8 cellular contexts compared by ENCODE assay signal in the genomic region with DNA sequence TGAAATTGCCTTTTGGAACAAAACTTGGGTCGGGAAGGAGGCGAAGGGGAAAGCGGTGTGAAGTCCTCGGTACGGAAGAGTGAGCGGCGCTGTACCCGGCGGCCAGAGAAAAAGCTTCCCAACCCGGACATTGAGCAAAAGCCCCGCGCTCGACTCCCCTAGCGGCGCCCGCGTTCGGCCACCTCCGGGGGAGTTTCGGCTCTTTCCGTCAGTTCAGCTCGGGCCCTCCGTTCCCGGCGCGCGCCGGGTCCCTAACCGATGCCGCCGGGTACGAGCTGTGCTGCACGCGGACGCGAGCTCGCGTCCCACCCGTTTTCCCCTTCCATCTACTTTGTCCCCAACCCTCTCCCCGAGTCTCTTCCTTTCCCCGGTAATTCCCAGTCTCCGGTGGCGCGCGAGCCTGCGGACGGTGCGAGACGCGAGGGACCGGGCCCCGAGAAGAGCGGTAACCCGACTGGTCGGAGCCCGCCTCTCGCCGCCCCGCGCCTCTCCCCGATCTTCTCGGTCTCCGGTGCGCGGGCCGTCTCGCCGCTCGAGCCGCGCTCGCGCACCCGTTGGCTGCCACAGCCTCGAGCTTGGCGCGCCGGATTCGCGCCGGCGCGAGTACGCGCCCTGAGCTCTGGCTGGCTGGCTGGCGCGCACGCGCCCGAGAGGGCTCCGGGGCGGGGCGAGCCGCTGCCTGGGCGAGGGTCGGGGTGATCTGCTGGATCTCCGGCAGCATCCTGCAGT. TPM values are rescaled to one million over a fixed set of nuclear protein-coding genes. Genes with fewer than 3 reads are reported as not detected.
DNase-seq lines count a peak whose midpoint lies in the region; ATAC-seq, FAIRE-seq and TF ChIP-seq lines count a peak whose summit lies in the region.

No MANE protein-coding gene starts in this region.

- no peak for FAIRE-seq in A549 (lab: Jason Lieb, UNC)

- TF ChIP-seq RAD21 in A549 (conservative IDR thresholded peaks at IDR 0.05 in 1 of 2, IDR thresholded peaks at IDR 0.05 in 1 of 2): no peak

- TF ChIP-seq CTCF in A549 (IDR thresholded peaks at IDR 0.05) (no peak), WERI-Rb-1 (IDR thresholded peaks at IDR 0.05; ENCODE audit: low read depth, low read length) (0 out of 2 replicates have a peak, but pooled peaks have one; percentile 17), breast epithelium (IDR thresholded peaks at IDR 0.05) (peak in 2 of 3 donors; percentile 35 to 41)

- ATAC-seq in A549 (peak; percentile 87 to 90), HG03103 (IDR thresholded peaks at IDR 0.05; ENCODE audit: low read depth, unreplicated experiment) (peak; percentile 62)

- H3K4me1 ChIP-seq in A549 (peaks cover 36% of the 10 kb centered on the region), breast epithelium (no peaks in the 10 kb centered on the region)

- intact Hi-C loops in breast epithelium (cut with DNase I; ENCODE audit: low total_unique reads): no loop called here

- H3K4me3 ChIP-seq in A549 (peak overlapping the region; percentile 86), WERI-Rb-1 (ENCODE audit: low read depth, low read length) (peak overlapping the region; percentile 85), breast epithelium (peak overlapping the region; percentile 84 to 90 (median 86))

- TF ChIP-seq POLR2A in A549 (IDR thresholded peaks at IDR 0.05; ENCODE audit: low read length): peak; percentile 65
- TF ChIP-seq POLR2A in GM18526 (IDR thresholded peaks at IDR 0.05; ENCODE audit: extremely low read depth, insufficient read length): peak; percentile 83
- no peak for TF ChIP-seq POLR2A in breast epithelium (IDR thresholded peaks at IDR 0.05)

- no peak for TF ChIP-seq EP300 in A549 (IDR thresholded peaks at IDR 0.05)

- peak overlapping the region; percentile 86 for H3K4me2 ChIP-seq in A549

- CTCF ChIA-PET in A549 (lab: Yijun Ruan, JAX): interaction anchor here (0.6 to 14.5 kb wide), 15 partner anchors 9 to 214 kb away, joined by 3 to 484 read pairs (median 4); a partner anchor contains a TSS

- POLR2A ChIA-PET in A549 (lab: Yijun Ruan, JAX): interaction anchor here (0.5 to 2.0 kb wide), 36 partner anchors 9 to 409 kb away, joined by 3 to 30 read pairs (median 4); a partner anchor contains a TSS

- DNase-seq in A549 (ENCODE audit: low read depth in 1 of 2, low spot score in 1 of 2): peak; percentile 95 to 97
- peak; percentile 94 for DNase-seq in NCI-H2171 treated with DMSO at 0.1 percent for 48 hours (lab: John Stamatoyannopoulos, UW)
- DNase-seq in WERI-Rb-1: peak; percentile 93
- peak; percentile 68 to 79 for DNase-seq in breast epithelium (ENCODE audit: low spot score in 2 of 2)
- DNase-seq in inferior parietal cortex (ENCODE audit: extremely low spot score): peak; percentile 84
- DNase-seq in smooth muscle cell of the brain vasculature (ENCODE audit: low read depth, low spot score): peak; percentile 89

- peaks cover 5% of the 10 kb centered on the region for H3K36me3 ChIP-seq in WERI-Rb-1
- no peaks in the 10 kb centered on the region for H3K36me3 ChIP-seq in breast epithelium

- no peaks in the 10 kb centered on the region for H3K27me3 ChIP-seq in WERI-Rb-1 (ENCODE audit: insufficient read depth, low read depth, severe bottlenecking)
- no peaks in the 10 kb centered on the region for H3K27me3 ChIP-seq in breast epithelium

- WGBS in A549 (ENCODE audit: missing lambda C conversion rate): under 1% methylated on average over 69 of the region's 97 CpGs

- H3K27ac ChIP-seq in A549: peak overlapping the region; percentile 95 to 96
- peak overlapping the region; percentile 96 for H3K27ac ChIP-seq in WERI-Rb-1
- peak overlapping the region; percentile 91 to 93 for H3K27ac ChIP-seq in breast epithelium

- H3K9me3 ChIP-seq in A549: no peaks in the 10 kb centered on the region
- H3K9me3 ChIP-seq in WERI-Rb-1 (ENCODE audit: severe bottlenecking): no peaks in the 10 kb centered on the region
- H3K9me3 ChIP-seq in breast epithelium: no peaks in the 10 kb centered on the region

TF ChIP-seq in A549, 52 proteins besides CTCF, POLR2A, EP300 and RAD21 (continues in another document):
- TF ChIP-seq ESRRA (IDR thresholded peaks at IDR 0.05; ENCODE audit: borderline replicate concordance, low read length) (no peak), FOSB (CRISPR knock-in tag; IDR thresholded peaks at IDR 0.05) (no peak), CHD2 (IDR thresholded peaks at IDR 0.05; ENCODE audit: low read length, partially characterized antibody) (no peak), TFCP2L1 (CRISPR knock-in tag; IDR thresholded peaks at IDR 0.05) (peak; percentile 79; the same call in 1 of the 2 replicates), MAFK (IDR thresholded peaks at IDR 0.05; ENCODE audit: partially characterized antibody) (no peak), BHLHE40 (IDR thresholded peaks at IDR 0.05; ENCODE audit: low read depth, low read length) (no peak), SMC3 (IDR thresholded peaks at IDR 0.05) (no peak), RFX5 (IDR thresholded peaks at IDR 0.05) (no peak), HDAC2 (IDR thresholded peaks at IDR 0.05) (no peak), SREBF2 (IDR thresholded peaks at IDR 0.05) (no peak), PHF8 (IDR thresholded peaks at IDR 0.05; ENCODE audit: borderline replicate concordance, low read depth) (peak; percentile 82), POLR2AphosphoS2 (conservative IDR thresholded peaks at IDR 0.05; ENCODE audit: low read length) (no peak)
- TF ChIP-seq, protein P1, sequence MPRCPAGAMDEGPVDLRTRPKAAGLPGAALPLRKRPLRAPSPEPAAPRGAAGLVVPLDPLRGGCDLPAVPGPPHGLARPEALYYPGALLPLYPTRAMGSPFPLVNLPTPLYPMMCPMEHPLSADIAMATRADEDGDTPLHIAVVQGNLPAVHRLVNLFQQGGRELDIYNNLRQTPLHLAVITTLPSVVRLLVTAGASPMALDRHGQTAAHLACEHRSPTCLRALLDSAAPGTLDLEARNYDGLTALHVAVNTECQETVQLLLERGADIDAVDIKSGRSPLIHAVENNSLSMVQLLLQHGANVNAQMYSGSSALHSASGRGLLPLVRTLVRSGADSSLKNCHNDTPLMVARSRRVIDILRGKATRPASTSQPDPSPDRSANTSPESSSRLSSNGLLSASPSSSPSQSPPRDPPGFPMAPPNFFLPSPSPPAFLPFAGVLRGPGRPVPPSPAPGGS (IDR thresholded peaks at IDR 0.05): peak; percentile 75; the same call in 1 of the 3 replicates
- TF ChIP-seq, protein P2, sequence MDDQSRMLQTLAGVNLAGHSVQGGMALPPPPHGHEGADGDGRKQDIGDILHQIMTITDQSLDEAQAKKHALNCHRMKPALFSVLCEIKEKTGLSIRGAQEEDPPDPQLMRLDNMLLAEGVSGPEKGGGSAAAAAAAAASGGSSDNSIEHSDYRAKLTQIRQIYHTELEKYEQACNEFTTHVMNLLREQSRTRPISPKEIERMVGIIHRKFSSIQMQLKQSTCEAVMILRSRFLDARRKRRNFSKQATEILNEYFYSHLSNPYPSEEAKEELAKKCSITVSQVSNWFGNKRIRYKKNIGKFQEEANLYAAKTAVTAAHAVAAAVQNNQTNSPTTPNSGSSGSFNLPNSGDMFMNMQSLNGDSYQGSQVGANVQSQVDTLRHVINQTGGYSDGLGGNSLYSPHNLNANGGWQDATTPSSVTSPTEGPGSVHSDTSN (IDR thresholded peaks at IDR 0.05): no peak
- TF ChIP-seq, protein P3, sequence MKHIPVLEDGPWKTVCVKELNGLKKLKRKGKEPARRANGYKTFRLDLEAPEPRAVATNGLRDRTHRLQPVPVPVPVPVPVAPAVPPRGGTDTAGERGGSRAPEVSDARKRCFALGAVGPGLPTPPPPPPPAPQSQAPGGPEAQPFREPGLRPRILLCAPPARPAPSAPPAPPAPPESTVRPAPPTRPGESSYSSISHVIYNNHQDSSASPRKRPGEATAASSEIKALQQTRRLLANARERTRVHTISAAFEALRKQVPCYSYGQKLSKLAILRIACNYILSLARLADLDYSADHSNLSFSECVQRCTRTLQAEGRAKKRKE (CRISPR knock-in tag; IDR thresholded peaks at IDR 0.05; ENCODE audit: low read depth): no peak

RNA-seq across cellular contexts. Expression of a gene that starts 0.4 kb away (rescaled TPM):
- polyA plus RNA-seq in A549 (2011; rRNA removed): 154 and 175 TPM in 2 replicates
- 35.2 and 38.6 TPM in 2 replicates for polyA plus RNA-seq in A549 (2012; cell fraction: cytosol; rRNA removed)
- 27.6 and 38.4 TPM in 2 replicates for polyA plus RNA-seq in A549 (2012; cell fraction: nucleus; rRNA removed)
- 34.6 to 37.7 TPM (median 34.9 TPM) in 3 replicates for polyA plus RNA-seq in A549 (2017; fragmentation: RNase III; extraction: RNeasy Plus Mini Kit Qiagen cat#74134 plus additional on column Dnase treatment)
- polyA minus RNA-seq in A549 (2011; rRNA and poly(A)+ RNA removed): 90.6 and 109 TPM in 2 replicates
- 10 to 100 TPM; 13.8 to 24.0 (median 22.0) TPM for total RNA-seq in breast epithelium

RNA-seq across cellular contexts. Expression of a gene that starts 20.1 kb away (rescaled TPM):
- polyA plus RNA-seq in A549 (2011; rRNA removed) (35.5 and 40.5 TPM in 2 replicates), A549 (2017; fragmentation: RNase III; extraction: RNeasy Plus Mini Kit Qiagen cat#74134 plus additional on column Dnase treatment) (18.0 to 22.6 TPM (median 20.0 TPM) in 3 replicates)
- polyA plus RNA-seq in A549 (2012; cell fraction: cytosol; rRNA removed): 11.1 and 19.5 TPM in 2 replicates
- polyA plus RNA-seq in A549 (2012; cell fraction: nucleus; rRNA removed): 9.9 and 10.0 TPM in 2 replicates
- 28.7 and 32.3 TPM in 2 replicates for polyA minus RNA-seq in A549 (2011; rRNA and poly(A)+ RNA removed)
- 1 to 10 TPM in 2 of 3 donors, not detected in 1; 3.6 to 5.0 TPM for total RNA-seq in breast epithelium

RNA-seq across cellular contexts. Expression of a gene that starts 29.8 kb away (rescaled TPM):
- polyA plus RNA-seq in A549 (2011; rRNA removed) (0.99 and 1.5 TPM in 2 replicates), A549 (2017; fragmentation: RNase III; extraction: RNeasy Plus Mini Kit Qiagen cat#74134 plus additional on column Dnase treatment) (2.2 to 2.8 TPM (median 2.8 TPM) in 3 replicates)
- polyA plus RNA-seq in A549 (2012; cell fraction: cytosol; rRNA removed): 3.4 and 5.1 TPM in 2 replicates
- polyA plus RNA-seq in A549 (2012; cell fraction: nucleus; rRNA removed): 5.8 and 8.4 TPM in 2 replicates
- polyA minus RNA-seq in A549 (2011; rRNA and poly(A)+ RNA removed): 0.66 and 0.83 TPM in 2 replicates
- under 1 TPM in 2 of 3 donors, not detected in 1; 0.33 to 0.44 TPM for total RNA-seq in breast epithelium

RNA-seq across cellular contexts. Expression of a gene that starts 43.8 kb away (rescaled TPM):
- 50.0 and 56.4 TPM in 2 replicates for polyA plus RNA-seq in A549 (2011; rRNA removed)
- 108 and 115 TPM in 2 replicates for polyA plus RNA-seq in A549 (2012; cell fraction: cytosol; rRNA removed)
- polyA plus RNA-seq in A549 (2012; cell fraction: nucleus; rRNA removed): 170 and 181 TPM in 2 replicates
- polyA plus RNA-seq in A549 (2017; fragmentation: RNase III; extraction: RNeasy Plus Mini Kit Qiagen cat#74134 plus additional on column Dnase treatment): 49.3 to 59.3 TPM (median 55.5 TPM) in 3 replicates
- polyA minus RNA-seq in A549 (2011; rRNA and poly(A)+ RNA removed): 41.0 and 46.7 TPM in 2 replicates
- total RNA-seq in breast epithelium: 1 to 10 TPM in 1 of 3 donors, under 1 TPM in 2; 0.29 to 1.8 (median 0.66) TPM

Comparison
In these comparisons a context has a peak if more than half of its experiments do, and no peak if none do; other contexts are left out.
1. Peak in every context shown above with its lines: DNase-seq, ATAC-seq, H3K4me3 ChIP-seq and H3K27ac ChIP-seq.